ENCODE assay signal across 1 cellular context in the genomic region with DNA sequence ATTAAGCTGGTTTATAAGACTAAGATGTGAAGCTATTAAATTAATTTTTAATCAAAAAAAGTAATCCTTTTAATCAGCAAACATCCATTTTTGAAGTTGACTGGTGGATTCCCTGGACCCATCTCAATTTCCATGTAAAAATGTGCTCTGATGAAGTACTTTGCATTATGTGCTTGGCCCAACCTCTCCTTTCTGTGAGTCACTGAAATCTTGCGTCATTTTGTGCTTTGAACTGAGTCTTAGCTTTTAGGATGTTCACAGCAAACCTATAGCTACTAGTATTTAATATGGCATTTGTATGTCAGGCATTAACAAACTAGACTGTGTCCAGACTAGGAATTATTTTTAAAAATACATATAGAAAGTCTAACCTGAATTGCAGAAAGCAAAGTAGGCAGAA.
TF ChIP-seq lines count a peak whose summit lies in the region.

No MANE protein-coding gene starts in this region.

TF ChIP-seq in GM23338, 12 proteins besides CTCF, POLR2A, EP300 and RAD21 (continued from another document):
- TF ChIP-seq, protein P1, sequence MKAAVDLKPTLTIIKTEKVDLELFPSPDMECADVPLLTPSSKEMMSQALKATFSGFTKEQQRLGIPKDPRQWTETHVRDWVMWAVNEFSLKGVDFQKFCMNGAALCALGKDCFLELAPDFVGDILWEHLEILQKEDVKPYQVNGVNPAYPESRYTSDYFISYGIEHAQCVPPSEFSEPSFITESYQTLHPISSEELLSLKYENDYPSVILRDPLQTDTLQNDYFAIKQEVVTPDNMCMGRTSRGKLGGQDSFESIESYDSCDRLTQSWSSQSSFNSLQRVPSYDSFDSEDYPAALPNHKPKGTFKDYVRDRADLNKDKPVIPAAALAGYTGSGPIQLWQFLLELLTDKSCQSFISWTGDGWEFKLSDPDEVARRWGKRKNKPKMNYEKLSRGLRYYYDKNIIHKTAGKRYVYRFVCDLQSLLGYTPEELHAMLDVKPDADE (IDR thresholded peaks at IDR 0.05), result no peak
- no peak for TF ChIP-seq EZH2 (IDR thresholded peaks at IDR 0.05; ENCODE audit: low read depth, unreplicated experiment)
- no peak for TF ChIP-seq POLR2AphosphoS5 (IDR thresholded peaks at IDR 0.05; ENCODE audit: low read depth)
- no peak for TF ChIP-seq STAT1 (IDR thresholded peaks at IDR 0.05; ENCODE audit: unreplicated experiment)
- no peak for TF ChIP-seq ZNF331 (CRISPR knock-in tag; IDR thresholded peaks at IDR 0.05; ENCODE audit: low read depth)
- TF ChIP-seq, protein P2, sequence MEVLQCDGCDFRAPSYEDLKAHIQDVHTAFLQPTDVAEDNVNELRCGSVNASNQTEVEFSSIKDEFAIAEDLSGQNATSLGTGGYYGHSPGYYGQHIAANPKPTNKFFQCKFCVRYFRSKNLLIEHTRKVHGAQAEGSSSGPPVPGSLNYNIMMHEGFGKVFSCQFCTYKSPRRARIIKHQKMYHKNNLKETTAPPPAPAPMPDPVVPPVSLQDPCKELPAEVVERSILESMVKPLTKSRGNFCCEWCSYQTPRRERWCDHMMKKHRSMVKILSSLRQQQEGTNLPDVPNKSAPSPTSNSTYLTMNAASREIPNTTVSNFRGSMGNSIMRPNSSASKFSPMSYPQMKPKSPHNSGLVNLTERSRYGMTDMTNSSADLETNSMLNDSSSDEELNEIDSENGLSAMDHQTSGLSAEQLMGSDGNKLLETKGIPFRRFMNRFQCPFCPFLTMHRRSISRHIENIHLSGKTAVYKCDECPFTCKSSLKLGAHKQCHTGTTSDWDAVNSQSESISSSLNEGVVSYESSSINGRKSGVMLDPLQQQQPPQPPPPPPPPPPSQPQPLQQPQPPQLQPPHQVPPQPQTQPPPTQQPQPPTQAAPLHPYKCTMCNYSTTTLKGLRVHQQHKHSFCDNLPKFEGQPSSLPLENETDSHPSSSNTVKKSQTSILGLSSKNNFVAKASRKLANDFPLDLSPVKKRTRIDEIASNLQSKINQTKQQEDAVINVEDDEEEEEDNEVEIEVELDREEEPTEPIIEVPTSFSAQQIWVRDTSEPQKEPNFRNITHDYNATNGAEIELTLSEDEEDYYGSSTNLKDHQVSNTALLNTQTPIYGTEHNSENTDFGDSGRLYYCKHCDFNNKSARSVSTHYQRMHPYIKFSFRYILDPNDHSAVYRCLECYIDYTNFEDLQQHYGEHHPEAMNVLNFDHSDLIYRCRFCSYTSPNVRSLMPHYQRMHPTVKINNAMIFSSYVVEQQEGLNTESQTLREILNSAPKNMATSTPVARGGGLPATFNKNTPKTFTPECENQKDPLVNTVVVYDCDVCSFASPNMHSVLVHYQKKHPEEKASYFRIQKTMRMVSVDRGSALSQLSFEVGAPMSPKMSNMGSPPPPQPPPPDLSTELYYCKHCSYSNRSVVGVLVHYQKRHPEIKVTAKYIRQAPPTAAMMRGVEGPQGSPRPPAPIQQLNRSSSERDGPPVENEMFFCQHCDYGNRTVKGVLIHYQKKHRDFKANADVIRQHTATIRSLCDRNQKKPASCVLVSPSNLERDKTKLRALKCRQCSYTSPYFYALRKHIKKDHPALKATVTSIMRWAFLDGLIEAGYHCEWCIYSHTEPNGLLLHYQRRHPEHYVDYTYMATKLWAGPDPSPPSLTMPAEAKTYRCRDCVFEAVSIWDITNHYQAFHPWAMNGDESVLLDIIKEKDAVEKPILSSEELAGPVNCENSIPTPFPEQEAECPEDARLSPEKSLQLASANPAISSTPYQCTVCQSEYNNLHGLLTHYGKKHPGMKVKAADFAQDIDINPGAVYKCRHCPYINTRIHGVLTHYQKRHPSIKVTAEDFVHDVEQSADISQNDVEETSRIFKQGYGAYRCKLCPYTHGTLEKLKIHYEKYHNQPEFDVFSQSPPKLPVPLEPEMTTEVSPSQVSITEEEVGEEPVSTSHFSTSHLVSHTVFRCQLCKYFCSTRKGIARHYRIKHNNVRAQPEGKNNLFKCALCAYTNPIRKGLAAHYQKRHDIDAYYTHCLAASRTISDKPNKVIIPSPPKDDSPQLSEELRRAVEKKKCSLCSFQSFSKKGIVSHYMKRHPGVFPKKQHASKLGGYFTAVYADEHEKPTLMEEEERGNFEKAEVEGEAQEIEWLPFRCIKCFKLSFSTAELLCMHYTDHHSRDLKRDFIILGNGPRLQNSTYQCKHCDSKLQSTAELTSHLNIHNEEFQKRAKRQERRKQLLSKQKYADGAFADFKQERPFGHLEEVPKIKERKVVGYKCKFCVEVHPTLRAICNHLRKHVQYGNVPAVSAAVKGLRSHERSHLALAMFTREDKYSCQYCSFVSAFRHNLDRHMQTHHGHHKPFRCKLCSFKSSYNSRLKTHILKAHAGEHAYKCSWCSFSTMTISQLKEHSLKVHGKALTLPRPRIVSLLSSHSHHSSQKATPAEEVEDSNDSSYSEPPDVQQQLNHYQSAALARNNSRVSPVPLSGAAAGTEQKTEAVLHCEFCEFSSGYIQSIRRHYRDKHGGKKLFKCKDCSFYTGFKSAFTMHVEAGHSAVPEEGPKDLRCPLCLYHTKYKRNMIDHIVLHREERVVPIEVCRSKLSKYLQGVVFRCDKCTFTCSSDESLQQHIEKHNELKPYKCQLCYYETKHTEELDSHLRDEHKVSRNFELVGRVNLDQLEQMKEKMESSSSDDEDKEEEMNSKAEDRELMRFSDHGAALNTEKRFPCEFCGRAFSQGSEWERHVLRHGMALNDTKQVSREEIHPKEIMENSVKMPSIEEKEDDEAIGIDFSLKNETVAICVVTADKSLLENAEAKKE (CRISPR knock-in tag; IDR thresholded peaks at IDR 0.05), result no peak
- no peak for TF ChIP-seq ZNF114 (CRISPR knock-in tag; IDR thresholded peaks at IDR 0.05)
- TF ChIP-seq, protein P3, sequence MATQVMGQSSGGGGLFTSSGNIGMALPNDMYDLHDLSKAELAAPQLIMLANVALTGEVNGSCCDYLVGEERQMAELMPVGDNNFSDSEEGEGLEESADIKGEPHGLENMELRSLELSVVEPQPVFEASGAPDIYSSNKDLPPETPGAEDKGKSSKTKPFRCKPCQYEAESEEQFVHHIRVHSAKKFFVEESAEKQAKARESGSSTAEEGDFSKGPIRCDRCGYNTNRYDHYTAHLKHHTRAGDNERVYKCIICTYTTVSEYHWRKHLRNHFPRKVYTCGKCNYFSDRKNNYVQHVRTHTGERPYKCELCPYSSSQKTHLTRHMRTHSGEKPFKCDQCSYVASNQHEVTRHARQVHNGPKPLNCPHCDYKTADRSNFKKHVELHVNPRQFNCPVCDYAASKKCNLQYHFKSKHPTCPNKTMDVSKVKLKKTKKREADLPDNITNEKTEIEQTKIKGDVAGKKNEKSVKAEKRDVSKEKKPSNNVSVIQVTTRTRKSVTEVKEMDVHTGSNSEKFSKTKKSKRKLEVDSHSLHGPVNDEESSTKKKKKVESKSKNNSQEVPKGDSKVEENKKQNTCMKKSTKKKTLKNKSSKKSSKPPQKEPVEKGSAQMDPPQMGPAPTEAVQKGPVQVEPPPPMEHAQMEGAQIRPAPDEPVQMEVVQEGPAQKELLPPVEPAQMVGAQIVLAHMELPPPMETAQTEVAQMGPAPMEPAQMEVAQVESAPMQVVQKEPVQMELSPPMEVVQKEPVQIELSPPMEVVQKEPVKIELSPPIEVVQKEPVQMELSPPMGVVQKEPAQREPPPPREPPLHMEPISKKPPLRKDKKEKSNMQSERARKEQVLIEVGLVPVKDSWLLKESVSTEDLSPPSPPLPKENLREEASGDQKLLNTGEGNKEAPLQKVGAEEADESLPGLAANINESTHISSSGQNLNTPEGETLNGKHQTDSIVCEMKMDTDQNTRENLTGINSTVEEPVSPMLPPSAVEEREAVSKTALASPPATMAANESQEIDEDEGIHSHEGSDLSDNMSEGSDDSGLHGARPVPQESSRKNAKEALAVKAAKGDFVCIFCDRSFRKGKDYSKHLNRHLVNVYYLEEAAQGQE (IDR thresholded peaks at IDR 0.05; ENCODE audit: unreplicated experiment), result no peak
